Comparison of ENCODE assay signal across 9 cellular contexts in genomic region chr19:18809149-18809978, GRCh38. TPM values are rescaled to one million over a fixed set of nuclear protein-coding genes. Genes with fewer than 3 reads are reported as not detected.
DNase-seq lines count a peak whose midpoint lies in the region; ATAC-seq and TF ChIP-seq lines count a peak whose summit lies in the region.
"Had no signal": no experiment of that assay in that cellular context is flagged by ENCODE, and none has a peak within 500 bp of the region (broad histone marks: within the 10 kb centered on the region; RNA-seq: fewer than 3 reads in every experiment).

No MANE protein-coding gene starts in this region.

- no peaks in the 10 kb centered on the region for H3K36me3 ChIP-seq in ovary

- no peaks in the 10 kb centered on the region for H3K9me3 Mint-ChIP-seq in activated CD4-positive, alpha-beta T cell treated with anti-CD3 and anti-CD28 coated beads, Interleukin-2, amount 10 ng/mL, durations not matched to agents 7 days and 5 days

- no peak overlapping the region for H3K27ac ChIP-seq in ovary

- H3K4me3 Mint-ChIP-seq in activated CD4-positive, alpha-beta T cell treated with anti-CD3 and anti-CD28 coated beads, Interleukin-2, amount 10 ng/mL, durations not matched to agents 7 days and 5 days, result no peak overlapping the region

- H3K4me1 Mint-ChIP-seq in activated CD4-positive, alpha-beta T cell treated with anti-CD3 and anti-CD28 coated beads, Interleukin-2, amount 10 ng/mL, durations not matched to agents 7 days and 5 days, result peaks cover 3% of the 10 kb centered on the region

- WGBS in ovary, 3 donors, result 46 to 50% (median 50%) methylated on average over 15 of the region's 15 CpGs

- no peaks in the 10 kb centered on the region for H3K9me3 ChIP-seq in ovary

- TF ChIP-seq POLR2A in ovary (IDR thresholded peaks at IDR 0.05), result no peak

- H3K4me1 ChIP-seq in ovary (ENCODE audit: insufficient read depth), result no peaks in the 10 kb centered on the region

- no peaks in the 10 kb centered on the region for H3K27me3 ChIP-seq in ovary

- no peak overlapping the region for H3K4me3 ChIP-seq in ovary

- H3K27ac Mint-ChIP-seq in activated CD4-positive, alpha-beta T cell treated with anti-CD3 and anti-CD28 coated beads, Interleukin-2, amount 10 ng/mL, durations not matched to agents 7 days and 5 days, result no peak overlapping the region

- peak; percentile 87 for TF ChIP-seq EP300 in ovary (IDR thresholded peaks at IDR 0.05)

- POLR2A ChIA-PET in activated CD4-positive, alpha-beta T cell treated with anti-CD3 and anti-CD28 coated beads, Interleukin-2, amount 10 ng/mL, durations not matched to agents 7 days and 5 days (lab: Charles Lee), result no interaction called here

- TF ChIP-seq CTCF in ovary (IDR thresholded peaks at IDR 0.05), result no peak

- CTCF ChIA-PET in activated CD4-positive, alpha-beta T cell treated with anti-CD3 and anti-CD28 coated beads, Interleukin-2, amount 10 ng/mL, durations not matched to agents 7 days and 5 days (lab: Charles Lee), result interaction anchor here (0.6 to 1.0 kb wide), 3 partner anchors 22 to 850 kb away, joined by 3 to 4 read pairs (median 3); partner anchors contain the start of gene UPF1

- H3K27me3 Mint-ChIP-seq in activated CD4-positive, alpha-beta T cell treated with anti-CD3 and anti-CD28 coated beads, Interleukin-2, amount 10 ng/mL, durations not matched to agents 7 days and 5 days, result peaks cover 5% of the 10 kb centered on the region

- ATAC-seq in GM21717 (IDR thresholded peaks at IDR 0.05; ENCODE audit: unreplicated experiment), result no peak

- intact Hi-C loops in ovary (cut with DNase I), result no loop called here

- DNase-seq in AG20443 (ENCODE audit: low spot score) (peak; percentile 82), NOMO-1 treated with DMSO at 0.1 percent for 48 hours (lab: John Stamatoyannopoulos, UW; ENCODE audit: unreplicated experiment) (peak; percentile 63), fibroblast of gingiva (ENCODE audit: low read depth) (peak; percentile 93), ovary (peak in 3 of 5 donors; percentile 61 to 77 (median 66)), SK-N-DZ (ENCODE audit: low spot score) (no peak)
- DNase-seq in activated CD4-positive, alpha-beta T cell treated with anti-CD3 and anti-CD28 coated beads for 48 hours, result no peak
- DNase-seq in activated CD4-positive, alpha-beta T cell treated with anti-CD3 and anti-CD28 coated beads, Interleukin-2, amount 10 ng/mL, durations not matched to agents 7 days and 5 days, result no peak
- DNase-seq: MM.1S had no signal

- no peaks in the 10 kb centered on the region for H3K36me3 Mint-ChIP-seq in activated CD4-positive, alpha-beta T cell treated with anti-CD3 and anti-CD28 coated beads, Interleukin-2, amount 10 ng/mL, durations not matched to agents 7 days and 5 days (ENCODE audit: low read depth)

RNA-seq across cellular contexts. Expression of gene COMP, which starts 18.3 kb away (rescaled TPM):
- total RNA-seq in ovary, result under 1 TPM in 4 of 7 donors, not detected in 3; 0.17 to 0.92 (median 0.52) TPM
- under 1 TPM; 0.08 to 0.35 TPM for polyA plus RNA-seq in ovary
- polyA plus RNA-seq in SK-N-DZ (2014; cell fraction: cytosol; rRNA removed), result 0.08 TPM in 1 of 2 replicates, not detected in the other
- 0.28 TPM in 1 of 2 replicates, not detected in the other for polyA plus RNA-seq in SK-N-DZ (2014; cell fraction: nucleus; rRNA removed)
- not detected for total RNA-seq in activated CD4-positive, alpha-beta T cell treated with anti-CD3 and anti-CD28 coated beads, Interleukin-2, amount 10 ng/mL, durations not matched to agents 7 days and 5 days

RNA-seq across cellular contexts. Expression of gene UPF1, which starts 22.4 kb away (rescaled TPM):
- 10 to 100 TPM; 38.0 to 89.0 (median 62.0) TPM for total RNA-seq in ovary
- 10 to 100 TPM; 35.4 to 37.1 TPM for polyA plus RNA-seq in ovary
- 34.4 and 37.4 TPM in 2 replicates for polyA plus RNA-seq in SK-N-DZ (2014; cell fraction: cytosol; rRNA removed)
- polyA plus RNA-seq in SK-N-DZ (2014; cell fraction: nucleus; rRNA removed), result 50.4 and 74.0 TPM in 2 replicates
- total RNA-seq in activated CD4-positive, alpha-beta T cell treated with anti-CD3 and anti-CD28 coated beads, Interleukin-2, amount 10 ng/mL, durations not matched to agents 7 days and 5 days, result 10 to 100 TPM; 89.4 to 97.3 TPM

Comparison
In these comparisons a context has a peak if more than half of its experiments do, and no peak if none do; other contexts are left out.
1. DNase-seq: peak in AG20443 (single experiment), NOMO-1 treated with DMSO at 0.1 percent for 48 hours (single experiment), fibroblast of gingiva (single experiment) and ovary (3 of 5); none in activated CD4-positive, alpha-beta T cell treated with anti-CD3 and anti-CD28 coated beads for 48 hours (single experiment), SK-N-DZ (single experiment) and activated CD4-positive, alpha-beta T cell treated with anti-CD3 and anti-CD28 coated beads, Interleukin-2, amount 10 ng/mL, durations not matched to agents 7 days and 5 days (single experiment).